Comparison of ENCODE assay signal across 14 cellular contexts in genomic region chr1:183872406-183872805, GRCh38.
DNase-seq lines count a peak whose midpoint lies in the region; ATAC-seq, FAIRE-seq and TF ChIP-seq lines count a peak whose summit lies in the region.
"Had no signal": no experiment of that assay in that cellular context is flagged by ENCODE, and none has a peak within 500 bp of the region (broad histone marks: within the 10 kb centered on the region; RNA-seq: fewer than 3 reads in every experiment).

No MANE protein-coding gene starts in this region.

- peaks cover 35% of the 10 kb centered on the region for H3K36me3 Mint-ChIP-seq in osteocyte (ENCODE audit: unreplicated experiment)

- POLR2A ChIA-PET in HepG2 (lab: Yijun Ruan, JAX): no interaction called here

- no peaks in the 10 kb centered on the region for H4K20me1 ChIP-seq in HepG2 (ENCODE audit: insufficient read depth, low read length)

- no peaks in the 10 kb centered on the region for H3K9me3 ChIP-seq in liver (ENCODE audit: control insufficient read depth in 4 of 4, low read length in 3 of 4)
- H3K9me3 ChIP-seq in HepG2 (ENCODE audit: low read length): no peaks in the 10 kb centered on the region
- H3K9me3 ChIP-seq in esophagus squamous epithelium: no peaks in the 10 kb centered on the region
- H3K9me3 ChIP-seq in body of pancreas: no peaks in the 10 kb centered on the region
- H3K9me3 ChIP-seq: BE2C had no signal

- no peaks in the 10 kb centered on the region for H3K9me3 Mint-ChIP-seq in osteocyte (ENCODE audit: unreplicated experiment)

- FAIRE-seq in HepG2 (lab: Jason Lieb, UNC) (no peak), D721Med (lab: Jason Lieb, UNC) (no peak)
- FAIRE-seq: small intestine had no signal

- H3K27ac Mint-ChIP-seq in osteocyte (ENCODE audit: unreplicated experiment): peak overlapping the region; percentile 70

- intact Hi-C loops in HepG2 (cut with micrococcal nuclease; ENCODE audit: unreplicated experiment) (no loop called here), esophagus squamous epithelium (cut with DNase I) (no loop called here), body of pancreas (cut with DNase I) (no loop called here)

- ATAC-seq in HepG2 (no peak), body of pancreas (no peak)

- TF ChIP-seq RAD21 in liver (IDR thresholded peaks at IDR 0.05): no peak
- TF ChIP-seq RAD21 in HepG2 (CRISPR knock-in tag; IDR thresholded peaks at IDR 0.05): no peak

- CTCF ChIA-PET in HepG2 (lab: Yijun Ruan, JAX; ENCODE audit: low intra/inter-chr PET ratio, low total read pairs): no interaction called here

- H3K9ac ChIP-seq in liver (ENCODE audit: low read depth in 1 of 2, low read length in 2 of 2) (no peak overlapping the region), HepG2 (ENCODE audit: insufficient read depth, low read depth, low read length) (no peak overlapping the region)

- no TSS peak for BruUV-seq in HepG2 (replicated peaks; lab: Mats Ljungman, UMichigan)

- no peaks in the 10 kb centered on the region for H3K27me3 ChIP-seq in liver (ENCODE audit: control insufficient read depth in 4 of 4, insufficient read depth in 4 of 4, low read length in 3 of 4)
- H3K27me3 ChIP-seq in HepG2 (ENCODE audit: control insufficient read depth in 1 of 2, insufficient read depth in 2 of 2, low read length in 2 of 2): no peaks in the 10 kb centered on the region
- no peaks in the 10 kb centered on the region for H3K27me3 ChIP-seq in esophagus squamous epithelium
- H3K27me3 ChIP-seq in body of pancreas: no peaks in the 10 kb centered on the region
- H3K27me3 ChIP-seq: BE2C had no signal

- TF ChIP-seq POLR2A in HepG2 (IDR thresholded peaks at IDR 0.05; ENCODE audit: insufficient read depth in 1 of 2, low read depth in 2 of 2, low read length in 2 of 2) (no peak), esophagus squamous epithelium (IDR thresholded peaks at IDR 0.05) (no peak), body of pancreas (IDR thresholded peaks at IDR 0.05) (no peak)

- DNase-seq in HepG2 (ENCODE audit: low spot score): no peak
- no peak for DNase-seq in esophagus squamous epithelium (lab: John Stamatoyannopoulos, UW)
- DNase-seq in osteocyte (ENCODE audit: extremely low spot score, unreplicated experiment): no peak
- DNase-seq in NCI-H1694 treated with DMSO at 0.1 percent for 48 hours (lab: John Stamatoyannopoulos, UW): no peak
- DNase-seq in D721Med (ENCODE audit: insufficient read length, low spot score): no peak
- no peak for DNase-seq in body of pancreas
- DNase-seq in effector CD4-positive, alpha-beta T cell: no peak
- DNase-seq: BE2C, H7, NCI-H2107, PC-9, small intestine, T-helper 9 cell had no signal

- peaks cover 65% of the 10 kb centered on the region for H3K4me1 Mint-ChIP-seq in osteocyte (ENCODE audit: unreplicated experiment)

- H3K36me3 ChIP-seq in liver (ENCODE audit: control insufficient read depth in 4 of 4, insufficient read depth in 3 of 4, low read depth in 1 of 4, low read length in 3 of 4): no peaks in the 10 kb centered on the region
- no peaks in the 10 kb centered on the region for H3K36me3 ChIP-seq in HepG2 (replicated peaks in 1 of 2; ENCODE audit: control insufficient read depth in 1 of 2, insufficient read depth in 2 of 2, low read length in 2 of 2)
- no peaks in the 10 kb centered on the region for H3K36me3 ChIP-seq in esophagus squamous epithelium
- H3K36me3 ChIP-seq in body of pancreas (replicated peaks in 1 of 2; ENCODE audit: insufficient read depth in 1 of 2, low read depth in 2 of 2): no peaks in the 10 kb centered on the region
- H3K36me3 ChIP-seq: BE2C had no signal

- peaks cover 0 to 13% (median 2%) of the 10 kb centered on the region in 4 donors for H3K4me1 ChIP-seq in liver (ENCODE audit: control insufficient read depth in 4 of 4, insufficient read depth in 4 of 4, low read length in 3 of 4)
- H3K4me1 ChIP-seq in HepG2 (ENCODE audit: insufficient read depth, low read length): peaks cover 14% of the 10 kb centered on the region
- H3K4me1 ChIP-seq in esophagus squamous epithelium: peaks cover 12 to 40% (median 33%) of the 10 kb centered on the region in 3 donors
- peaks cover 37% of the 10 kb centered on the region for H3K4me1 ChIP-seq in body of pancreas
- H3K4me1 ChIP-seq: BE2C had no signal

- H2AFZ ChIP-seq in HepG2 (ENCODE audit: low read length): no peak overlapping the region
- H2AFZ ChIP-seq: PC-9 had no signal

- H3K4me3 Mint-ChIP-seq in osteocyte (ENCODE audit: unreplicated experiment): peak overlapping the region; percentile 2

- H3K79me2 ChIP-seq in HepG2 (ENCODE audit: insufficient read depth, low read length): no peaks in the 10 kb centered on the region

- no peaks in the 10 kb centered on the region for H3K27me3 Mint-ChIP-seq in osteocyte (ENCODE audit: unreplicated experiment)

- no peak for TF ChIP-seq CTCF in liver (IDR thresholded peaks at IDR 0.05; ENCODE audit: low read depth, low read length, missing input control)
- TF ChIP-seq CTCF in HepG2 (CRISPR knock-in tag; IDR thresholded peaks at IDR 0.05): no peak
- TF ChIP-seq CTCF in esophagus squamous epithelium (IDR thresholded peaks at IDR 0.05): no peak
- no peak for TF ChIP-seq CTCF in osteocyte (IDR thresholded peaks at IDR 0.05)
- TF ChIP-seq CTCF in D721Med (IDR thresholded peaks at IDR 0.05; ENCODE audit: insufficient read depth, missing control alignments): no peak
- no peak for TF ChIP-seq CTCF in body of pancreas (IDR thresholded peaks at IDR 0.05)

- in situ Hi-C loops in HepG2 (cut with HindIII; ENCODE audit: extremely low pct_ligation_motif_present, low pct_unique_long_range_greater_than_20kb): no loop called here

- 61% methylated on average over 3 of the region's 3 CpGs for WGBS in liver
- WGBS in HepG2 (ENCODE audit: low lambda C conversion rate): 92% methylated on average over 3 of the region's 3 CpGs
- 28 to 34% methylated on average over 3 of the region's 3 CpGs for WGBS in esophagus squamous epithelium, 2 donors
- 28 to 47% methylated on average over 3 of the region's 3 CpGs for WGBS in body of pancreas, 2 donors

- H3K27ac ChIP-seq in liver (ENCODE audit: low read depth in 1 of 2, low read length in 2 of 2) (peak overlapping the region; percentile 43 to 46), HepG2 (ENCODE audit: extremely low read length, insufficient read depth, low read length) (no peak overlapping the region), esophagus squamous epithelium (peak overlapping the region in 3 of 4 donors; percentile 51 to 65 (median 56)), body of pancreas (peak overlapping the region in 1 of 4 donors; percentile 30)
- H3K27ac ChIP-seq: PC-9 had no signal

- H3K4me3 ChIP-seq in liver (ENCODE audit: low read depth in 1 of 3, low read length in 3 of 3): no peak overlapping the region
- no peak overlapping the region for H3K4me3 ChIP-seq in HepG2 (replicated peaks in 1 of 3; ENCODE audit: insufficient read depth in 1 of 3, low read depth in 2 of 3, low read length in 3 of 3)
- peak overlapping the region in 1 of 4 donors; percentile 26 for H3K4me3 ChIP-seq in esophagus squamous epithelium
- H3K4me3 ChIP-seq in body of pancreas: no peak overlapping the region
- H3K4me3 ChIP-seq: PC-9 had no signal

- no peak for TF ChIP-seq EP300 in HepG2 (IDR thresholded peaks at IDR 0.05; ENCODE audit: low read depth in 2 of 2, low read length in 2 of 2)
- no peak for TF ChIP-seq EP300 in HepG2 (CRISPR knock-in tag; IDR thresholded peaks at IDR 0.05; ENCODE audit: borderline replicate concordance)

- no peak overlapping the region for H3K4me2 ChIP-seq in HepG2 (ENCODE audit: low read depth, low read length)

TF ChIP-seq in liver, 16 proteins besides CTCF, POLR2A, EP300 and RAD21:
- TF ChIP-seq ZBTB33 (IDR thresholded peaks at IDR 0.05): no peak
- TF ChIP-seq JUND (IDR thresholded peaks at IDR 0.05): no peak
TF ChIP-seq in liver: peak in this region for 0.

TF ChIP-seq in HepG2, 621 proteins besides CTCF, POLR2A, EP300 and RAD21 (continues in another document):
- TF ChIP-seq YEATS4 (CRISPR knock-in tag; IDR thresholded peaks at IDR 0.05; ENCODE audit: borderline replicate concordance) (no peak), GPN1 (CRISPR knock-in tag; IDR thresholded peaks at IDR 0.05; ENCODE audit: borderline replicate concordance) (no peak), ZNF563 (CRISPR knock-in tag; IDR thresholded peaks at IDR 0.05) (no peak), ADNP (CRISPR knock-in tag; IDR thresholded peaks at IDR 0.05) (no peak), SMAD9 (CRISPR knock-in tag; IDR thresholded peaks at IDR 0.05) (no peak), HNRNPUL1 (IDR thresholded peaks at IDR 0.05; ENCODE audit: low read depth, low read length) (no peak), RFX5 (IDR thresholded peaks at IDR 0.05; ENCODE audit: low read depth, low read length) (no peak), HMGA1 (CRISPR knock-in tag; conservative IDR thresholded peaks at IDR 0.05) (no peak), RNF2 (conservative IDR thresholded peaks at IDR 0.05; ENCODE audit: low read depth) (no peak), MIER3 (CRISPR knock-in tag; IDR thresholded peaks at IDR 0.05; ENCODE audit: borderline replicate concordance) (no peak), CHCHD3 (CRISPR knock-in tag; IDR thresholded peaks at IDR 0.05) (no peak), ZBTB20 (CRISPR knock-in tag; IDR thresholded peaks at IDR 0.05; ENCODE audit: borderline replicate concordance, low read depth) (no peak), ATF7-NPFF (CRISPR knock-in tag; IDR thresholded peaks at IDR 0.05; ENCODE audit: low read depth) (no peak), ZNF17 (CRISPR knock-in tag; IDR thresholded peaks at IDR 0.05) (no peak), RAD51 (IDR thresholded peaks at IDR 0.05; ENCODE audit: borderline replicate concordance) (no peak), ZNF10 (CRISPR knock-in tag; IDR thresholded peaks at IDR 0.05; ENCODE audit: borderline replicate concordance, low read depth) (no peak), SRY (CRISPR knock-in tag; IDR thresholded peaks at IDR 0.05) (no peak)
